In the genomic region with DNA sequence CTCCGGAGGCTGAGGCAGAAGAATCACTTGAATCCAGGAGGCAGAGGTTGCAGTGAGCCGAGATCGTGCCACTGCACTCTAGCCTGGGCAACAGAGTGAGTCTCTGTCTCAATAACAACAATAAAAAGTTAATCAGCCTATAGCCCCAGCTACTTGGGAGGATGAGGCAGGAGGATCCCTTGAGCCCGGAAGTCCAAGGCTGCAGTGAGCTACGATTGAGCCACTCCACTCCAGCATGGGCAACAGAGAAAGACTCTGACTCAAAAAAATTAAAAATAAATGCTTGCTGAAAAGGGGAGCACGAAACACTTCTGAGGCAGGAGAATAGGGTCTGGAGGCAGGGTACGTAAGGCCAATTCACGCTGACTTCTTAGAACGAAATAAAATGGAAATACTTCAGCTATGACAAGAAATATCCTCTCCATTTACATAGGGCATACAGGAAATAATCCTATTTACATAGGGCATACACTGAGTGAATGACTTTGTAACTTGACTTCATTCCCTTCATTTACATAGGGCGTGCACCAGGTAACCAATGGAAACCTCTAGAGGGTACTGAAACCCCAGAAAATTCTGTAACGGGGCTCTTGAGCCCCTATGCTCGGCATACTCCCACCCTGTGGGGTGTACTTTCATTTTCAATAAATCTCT, we compare ENCODE assay signal across 29 cellular contexts. TPM values are rescaled to one million over a fixed set of nuclear protein-coding genes. Genes with fewer than 3 reads are reported as not detected.
A peak's percentile ranks its signal among the peaks of the same experiment; 100 is the strongest.
DNase-seq lines count a peak whose midpoint lies in the region; TF ChIP-seq lines count a peak whose summit lies in the region.
"Had no signal": no experiment of that assay in that cellular context is flagged by ENCODE, and none has a peak within 500 bp of the region (broad histone marks: within the 10 kb centered on the region; RNA-seq: fewer than 3 reads in every experiment).

No MANE protein-coding gene starts in this region.

- H3K4me3 ChIP-seq in colonic mucosa: peak overlapping the region; percentile 14
- H3K4me3 ChIP-seq in tibial nerve: peak overlapping the region in 1 of 4 donors; percentile 4
- H3K4me3 ChIP-seq in coronary artery: no peak overlapping the region
- H3K4me3 ChIP-seq: breast epithelium, esophagus squamous epithelium, gastroesophageal sphincter, SJSA1, thoracic aorta had no signal

- TF ChIP-seq EP300 in tibial nerve (IDR thresholded peaks at IDR 0.05): no peak

- intact Hi-C loops in colonic mucosa (cut with DNase I): no loop called here

- H3K4me1 ChIP-seq in colonic mucosa: no peaks in the 10 kb centered on the region
- H3K4me1 ChIP-seq in tibial nerve: peaks cover 0 to 43% (median 14%) of the 10 kb centered on the region in 4 donors
- H3K4me1 ChIP-seq: breast epithelium had no signal

- WGBS in tibial nerve, 2 donors: 55 to 59% methylated on average over 12 of the region's 12 CpGs

- H3K27me3 ChIP-seq in colonic mucosa (no peaks in the 10 kb centered on the region), tibial nerve (no peaks in the 10 kb centered on the region)
- H3K27me3 ChIP-seq: breast epithelium, esophagus squamous epithelium, gastroesophageal sphincter, SJSA1 had no signal

- DNase-seq in NCI-H2029 (lab: John Stamatoyannopoulos, UW) (peak; percentile 13), NCI-H2029 treated with DMSO at 0.1 percent for 48 hours (lab: John Stamatoyannopoulos, UW) (no peak), NAMALWA (ENCODE audit: low spot score) (peak; percentile 37), colonic mucosa (peak; percentile 41), tibial nerve (ENCODE audit: low spot score in 2 of 2) (no peak), coronary artery (ENCODE audit: low spot score) (no peak), NCI-H69 (lab: John Stamatoyannopoulos, UW) (no peak), EL (no peak)
- DNase-seq: 8988T; activated CD4-positive, alpha-beta T cell treated with anti-CD3 and anti-CD28 coated beads for 36 hours; activated CD8-positive, alpha-beta memory T cell treated with anti-CD3 and anti-CD28 coated beads for 24 hours; activated naive CD4-positive, alpha-beta T cell treated with anti-CD3 and anti-CD28 coated beads for 36 hours; activated T-cell treated with anti-CD3 and anti-CD28 coated beads, Interleukin-2, amount 50 U/mL, for 72 hours; AML-193; amygdala; CD8-positive, alpha-beta memory T cell; cortex of kidney; esophagus squamous epithelium; H9; hypothalamus; midbrain; NCI-H1092 treated with DMSO at 0.1 percent for 48 hours; NCI-H2081; stimulated activated CD4-positive, alpha-beta T cell treated with anti-CD3 and anti-CD28 coated beads, Interleukin-4, amount 100 ng/mL, for 4 hours; stimulated activated naive CD8-positive, alpha-beta T cell treated with anti-CD3 and anti-CD28 coated beads, Interleukin-15, Interleukin-2, amounts not matched to agents 100 U/mL and 50 U/mL, for 24 hours had no signal

- TF ChIP-seq CTCF in colonic mucosa (IDR thresholded peaks at IDR 0.05) (no peak), tibial nerve (IDR thresholded peaks at IDR 0.05) (no peak), coronary artery (IDR thresholded peaks at IDR 0.05) (no peak)

- H3K9me3 ChIP-seq in colonic mucosa: no peaks in the 10 kb centered on the region
- H3K9me3 ChIP-seq in tibial nerve: no peaks in the 10 kb centered on the region
- H3K9me3 ChIP-seq: breast epithelium, esophagus squamous epithelium, gastroesophageal sphincter, thoracic aorta had no signal

- no peak for TF ChIP-seq POLR2A in tibial nerve (IDR thresholded peaks at IDR 0.05)

- H3K36me3 ChIP-seq in colonic mucosa (no peaks in the 10 kb centered on the region), tibial nerve (no peaks in the 10 kb centered on the region)
- H3K36me3 ChIP-seq: breast epithelium, esophagus squamous epithelium, gastroesophageal sphincter, thoracic aorta had no signal

- peak overlapping the region; percentile 62 for H3K27ac ChIP-seq in colonic mucosa
- H3K27ac ChIP-seq in tibial nerve: peak overlapping the region in 3 of 4 donors; percentile 42 to 56 (median 46)
- no peak overlapping the region for H3K27ac ChIP-seq in coronary artery
- H3K27ac ChIP-seq: breast epithelium, esophagus squamous epithelium, gastroesophageal sphincter, SJSA1, thoracic aorta had no signal

- H3K9ac ChIP-seq in colonic mucosa (ENCODE audit: low read depth in 2 of 2, low read length in 2 of 2): no peak overlapping the region

RNA-seq across cellular contexts. Expression of a gene that starts 3.2 kb away (rescaled TPM):
- 10 to 100 TPM; 60.7 to 70.0 TPM for total RNA-seq in colonic mucosa
- total RNA-seq in tibial nerve: 100 to 1,000 TPM in 2 of 4 donors, 10 to 100 TPM in 2; 66.8 to 108 (median 96.2) TPM

RNA-seq across cellular contexts. Expression of a gene that starts 27.5 kb away (rescaled TPM):
- total RNA-seq in colonic mucosa (1 to 10 TPM; 2.1 to 3.3 TPM), tibial nerve (10 to 100 TPM; 16.7 to 50.1 (median 27.8) TPM)

RNA-seq across cellular contexts. Expression of a gene that starts 48.9 kb away (rescaled TPM):
- total RNA-seq in colonic mucosa: 1 to 10 TPM; 1.2 to 5.7 TPM
- total RNA-seq in tibial nerve: 1 to 10 TPM; 2.0 to 8.4 (median 5.2) TPM

Comparison
In these comparisons a context has a peak if more than half of its experiments do, and no peak if none do; other contexts are left out.
1. DNase-seq: peak in NCI-H2029 (single experiment), NAMALWA (single experiment) and colonic mucosa (single experiment); none in NCI-H2029 treated with DMSO at 0.1 percent for 48 hours (single experiment), tibial nerve (0 of 2), coronary artery (single experiment), NCI-H69 (single experiment) and EL (single experiment).
2. H3K27ac ChIP-seq: peak in colonic mucosa (single experiment) and tibial nerve (3 of 4); none in coronary artery (0 of 2).
3. RNA of a gene that starts 27.5 kb away (total RNA-seq): 16.7 to 50.1 TPM in tibial nerve; 2.1 to 3.3 TPM in colonic mucosa; every median in the first group is over 4 times any median in the second.